35 cellular contexts compared by ENCODE assay signal in the genomic region with DNA sequence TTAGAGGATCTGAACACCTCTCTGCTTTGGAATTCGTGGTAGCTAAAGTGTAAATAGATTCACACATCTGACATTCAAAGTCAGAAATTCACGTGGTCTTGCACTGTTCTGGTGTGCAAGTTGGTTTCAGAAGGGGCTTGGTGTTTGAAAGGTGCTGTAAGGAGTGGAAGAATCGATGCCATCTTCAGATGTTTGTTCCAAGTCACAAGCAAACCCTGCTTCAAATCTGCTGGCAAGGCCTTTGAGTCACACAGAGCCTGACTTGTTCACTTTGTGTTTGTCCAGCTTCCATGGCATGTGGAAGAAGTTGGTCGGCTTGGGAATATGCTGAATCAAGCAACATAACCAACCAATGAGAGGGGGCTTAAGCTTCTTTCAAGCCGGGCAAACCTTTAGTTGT. TPM values are rescaled to one million over a fixed set of nuclear protein-coding genes. Genes with fewer than 3 reads are reported as not detected.
"Had no signal": no experiment of that assay in that cellular context is flagged by ENCODE, and none has a peak within 500 bp of the region (broad histone marks: within the 10 kb centered on the region; RNA-seq: fewer than 3 reads in every experiment).

No MANE protein-coding gene starts in this region.

- H3K9ac ChIP-seq: KMS-11 had no signal

- H3K9me3 ChIP-seq: MG63 had no signal

- H3K4me2 ChIP-seq: KMS-11 had no signal

- H3K27ac ChIP-seq: KMS-11 had no signal

- H3K36me3 ChIP-seq: MG63 had no signal

- H3K4me3 ChIP-seq: MG63 had no signal

- DNase-seq: Karpas-422, Kasumi-1, MG63, MM.1S, MV-4-11, NCI-H1048, NCI-H1092, NCI-H1092 treated with DMSO at 0.1 percent for 48 hours, NCI-H1105, NCI-H1105 treated with DMSO at 0.1 percent for 48 hours, NCI-H1417, NCI-H1417 treated with DMSO at 0.1 percent for 48 hours, NCI-H1436, NCI-H1436 treated with DMSO at 0.1 percent for 48 hours, NCI-H146, NCI-H1694, NCI-H1694 treated with DMSO at 0.1 percent for 48 hours, NCI-H187, NCI-H187 treated with DMSO at 0.1 percent for 48 hours, NCI-H1930, NCI-H2029, NCI-H2029 treated with DMSO at 0.1 percent for 48 hours, NCI-H2081, NCI-H2081 treated with DMSO at 0.1 percent for 48 hours, NCI-H2107, NCI-H2171, NCI-H2171 treated with DMSO at 0.1 percent for 48 hours, NCI-H2227 treated with DMSO at 0.1 percent for 48 hours, NCI-H226, NCI-H345, NCI-H446, NCI-H446 treated with DMSO at 0.1 percent for 48 hours, NCI-H510A had no signal

RNA-seq across cellular contexts. Expression of a gene that starts 44.3 kb away (rescaled TPM):
- total RNA-seq: LHCN-M2 had no signal
